8 cellular contexts compared by ENCODE assay signal in genomic region chr11:103110406-103110805, GRCh38. TPM values are rescaled to one million over a fixed set of nuclear protein-coding genes. Genes with fewer than 3 reads are reported as not detected.
DNase-seq lines count a peak whose midpoint lies in the region; ATAC-seq, FAIRE-seq and TF ChIP-seq lines count a peak whose summit lies in the region.

No MANE protein-coding gene starts in this region.

- peaks cover 12% of the 10 kb centered on the region for H3K4me1 Mint-ChIP-seq in CD14-positive monocyte
- peaks cover 11% of the 10 kb centered on the region for H3K4me1 Mint-ChIP-seq in T-helper 17 cell

- DNase-seq in AG20443 (ENCODE audit: low spot score) (peak; percentile 22), bronchial epithelial cell (ENCODE audit: low read depth) (peak; percentile 43), CD14-positive monocyte (ENCODE audit: low spot score) (no peak), T-helper 17 cell (no peak), left lobe of liver (ENCODE audit: low spot score) (no peak)

- H3K27me3 Mint-ChIP-seq in CD14-positive monocyte (ENCODE audit: low read depth in 3 of 3) (peaks cover 3 to 11% (median 9%) of the 10 kb centered on the region in 3 donors), T-helper 17 cell (no peaks in the 10 kb centered on the region)

- H3K27ac Mint-ChIP-seq in CD14-positive monocyte (peak overlapping the region in 2 of 7 donors; percentile 2 to 89), T-helper 17 cell (no peak overlapping the region)

- peak overlapping the region; percentile 80 for H3K4me3 ChIP-seq in HUES6 (ENCODE audit: low read depth, low read length)
- H3K4me3 ChIP-seq in bronchial epithelial cell (ENCODE audit: low read depth, low read length) = no peak overlapping the region
- peak overlapping the region; percentile 94 to 98 for H3K4me3 ChIP-seq in muscle layer of duodenum (ENCODE audit: low read depth in 1 of 2, low read length in 2 of 2)

- H3K9ac ChIP-seq in HUES6 (ENCODE audit: low read length) = no peak overlapping the region

- ATAC-seq in T-helper 17 cell = no peak
- ATAC-seq in left lobe of liver = no peak
- ATAC-seq in GM21367 (IDR thresholded peaks at IDR 0.05; ENCODE audit: unreplicated experiment) = no peak

- no peaks in the 10 kb centered on the region for H3K36me3 Mint-ChIP-seq in CD14-positive monocyte
- H3K36me3 Mint-ChIP-seq in T-helper 17 cell (ENCODE audit: low read depth) = no peaks in the 10 kb centered on the region

- H3K36me3 ChIP-seq in HUES6 (ENCODE audit: control insufficient read depth, insufficient read depth, low read length) (peaks cover 8% of the 10 kb centered on the region; the same call in 1 of the 2 replicates), bronchial epithelial cell (ENCODE audit: control insufficient read depth, insufficient read depth, low read length) (no peaks in the 10 kb centered on the region), muscle layer of duodenum (ENCODE audit: control insufficient read depth in 1 of 2, insufficient read depth in 2 of 2, low read length in 2 of 2) (peaks cover 4 to 8% of the 10 kb centered on the region in 2 donors)

- H3K4me3 Mint-ChIP-seq in CD14-positive monocyte (peak overlapping the region in 1 of 2 donors; percentile 100), T-helper 17 cell (no peak overlapping the region)

- H3K9me3 ChIP-seq in HUES6 (ENCODE audit: control insufficient read depth, insufficient read depth, low read depth, low read length) (no peaks in the 10 kb centered on the region), muscle layer of duodenum (ENCODE audit: control insufficient read depth in 1 of 2, low read length in 2 of 2) (no peaks in the 10 kb centered on the region), T-helper 17 cell (ENCODE audit: control insufficient read depth, low read length, poor library complexity, severe bottlenecking) (no peaks in the 10 kb centered on the region)

- TF ChIP-seq CTCF in bronchial epithelial cell (IDR thresholded peaks at IDR 0.05; ENCODE audit: insufficient read depth, low read length, severe bottlenecking) (no peak), CD14-positive monocyte (IDR thresholded peaks at IDR 0.05) (no peak)

- H3K4me1 ChIP-seq in HUES6 (ENCODE audit: control insufficient read depth, insufficient read depth, low read length) (no peaks in the 10 kb centered on the region), muscle layer of duodenum (ENCODE audit: control insufficient read depth in 1 of 2, insufficient read depth in 2 of 2, low read length in 2 of 2) (peaks cover 0 to 6% of the 10 kb centered on the region in 2 donors)

- no peak for FAIRE-seq in bronchial epithelial cell (lab: Jason Lieb, UNC)

- no peaks in the 10 kb centered on the region for H3K9me3 Mint-ChIP-seq in CD14-positive monocyte

- intact Hi-C loops in CD14-positive monocyte (cut with micrococcal nuclease) = no loop called here

- H3K27ac ChIP-seq in HUES6 (ENCODE audit: low read depth, low read length) = no peak overlapping the region
- no peak overlapping the region for H3K27ac ChIP-seq in muscle layer of duodenum (ENCODE audit: low read length)

- H3K27me3 ChIP-seq in HUES6 (ENCODE audit: control insufficient read depth, insufficient read depth, low read length) = no peaks in the 10 kb centered on the region
- H3K27me3 ChIP-seq in bronchial epithelial cell (ENCODE audit: control insufficient read depth, insufficient read depth, low read length) = no peaks in the 10 kb centered on the region
- no peaks in the 10 kb centered on the region for H3K27me3 ChIP-seq in muscle layer of duodenum (ENCODE audit: low read depth, low read length)

RNA-seq across cellular contexts. Expression of gene DYNC2H1, which starts 1.2 kb away (rescaled TPM):
- total RNA-seq in bronchial epithelial cell (11.6 and 19.3 TPM in 2 replicates), T-helper 17 cell (1 to 10 TPM; 2.2 to 3.6 TPM), left lobe of liver (1.6 TPM)
- polyA plus RNA-seq in CD14-positive monocyte = under 1 TPM; 0.10 to 0.36 TPM

RNA-seq across cellular contexts. Expression of gene DCUN1D5, which starts 18.4 kb away (rescaled TPM):
- total RNA-seq in bronchial epithelial cell = 107 and 137 TPM in 2 replicates
- polyA plus RNA-seq in CD14-positive monocyte = 10 to 100 TPM; 19.5 to 20.3 TPM
- 10 to 100 TPM; 13.9 to 14.0 TPM for total RNA-seq in T-helper 17 cell
- 7.3 TPM for total RNA-seq in left lobe of liver

Comparison
In these comparisons a context has a peak if more than half of its experiments do, and no peak if none do; other contexts are left out.
1. DNase-seq: peak in AG20443 (single experiment) and bronchial epithelial cell (single experiment); none in CD14-positive monocyte (single experiment), T-helper 17 cell (0 of 3) and left lobe of liver (single experiment).